In genomic region chr22:42621505-42622002, GRCh38 we compare ENCODE assay signal across 1 cellular context.
TF ChIP-seq lines count a peak whose summit lies in the region.

No MANE protein-coding gene starts in this region.

TF ChIP-seq in GM23338, 12 proteins besides CTCF, POLR2A, EP300 and RAD21 (continued from another document):
- TF ChIP-seq ZNF462 (CRISPR knock-in tag; IDR thresholded peaks at IDR 0.05) (no peak), EZH2 (IDR thresholded peaks at IDR 0.05; ENCODE audit: low read depth, unreplicated experiment) (no peak), ZNF331 (CRISPR knock-in tag; IDR thresholded peaks at IDR 0.05; ENCODE audit: low read depth) (no peak), CREB1 (CRISPR knock-in tag; IDR thresholded peaks at IDR 0.05; ENCODE audit: low read depth) (no peak), STAT1 (IDR thresholded peaks at IDR 0.05; ENCODE audit: unreplicated experiment) (no peak), POLR2AphosphoS5 (IDR thresholded peaks at IDR 0.05; ENCODE audit: low read depth) (no peak), EZH2phosphoT487 (IDR thresholded peaks at IDR 0.05; ENCODE audit: unreplicated experiment) (no peak), JUNB (IDR thresholded peaks at IDR 0.05; ENCODE audit: unreplicated experiment) (no peak), NANOG (IDR thresholded peaks at IDR 0.05; ENCODE audit: borderline replicate concordance) (no peak), ZNF114 (CRISPR knock-in tag; IDR thresholded peaks at IDR 0.05) (no peak)
- TF ChIP-seq, protein P1, sequence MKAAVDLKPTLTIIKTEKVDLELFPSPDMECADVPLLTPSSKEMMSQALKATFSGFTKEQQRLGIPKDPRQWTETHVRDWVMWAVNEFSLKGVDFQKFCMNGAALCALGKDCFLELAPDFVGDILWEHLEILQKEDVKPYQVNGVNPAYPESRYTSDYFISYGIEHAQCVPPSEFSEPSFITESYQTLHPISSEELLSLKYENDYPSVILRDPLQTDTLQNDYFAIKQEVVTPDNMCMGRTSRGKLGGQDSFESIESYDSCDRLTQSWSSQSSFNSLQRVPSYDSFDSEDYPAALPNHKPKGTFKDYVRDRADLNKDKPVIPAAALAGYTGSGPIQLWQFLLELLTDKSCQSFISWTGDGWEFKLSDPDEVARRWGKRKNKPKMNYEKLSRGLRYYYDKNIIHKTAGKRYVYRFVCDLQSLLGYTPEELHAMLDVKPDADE (IDR thresholded peaks at IDR 0.05) = no peak
